Comparison of ENCODE assay signal across 11 cellular contexts in the genomic region with DNA sequence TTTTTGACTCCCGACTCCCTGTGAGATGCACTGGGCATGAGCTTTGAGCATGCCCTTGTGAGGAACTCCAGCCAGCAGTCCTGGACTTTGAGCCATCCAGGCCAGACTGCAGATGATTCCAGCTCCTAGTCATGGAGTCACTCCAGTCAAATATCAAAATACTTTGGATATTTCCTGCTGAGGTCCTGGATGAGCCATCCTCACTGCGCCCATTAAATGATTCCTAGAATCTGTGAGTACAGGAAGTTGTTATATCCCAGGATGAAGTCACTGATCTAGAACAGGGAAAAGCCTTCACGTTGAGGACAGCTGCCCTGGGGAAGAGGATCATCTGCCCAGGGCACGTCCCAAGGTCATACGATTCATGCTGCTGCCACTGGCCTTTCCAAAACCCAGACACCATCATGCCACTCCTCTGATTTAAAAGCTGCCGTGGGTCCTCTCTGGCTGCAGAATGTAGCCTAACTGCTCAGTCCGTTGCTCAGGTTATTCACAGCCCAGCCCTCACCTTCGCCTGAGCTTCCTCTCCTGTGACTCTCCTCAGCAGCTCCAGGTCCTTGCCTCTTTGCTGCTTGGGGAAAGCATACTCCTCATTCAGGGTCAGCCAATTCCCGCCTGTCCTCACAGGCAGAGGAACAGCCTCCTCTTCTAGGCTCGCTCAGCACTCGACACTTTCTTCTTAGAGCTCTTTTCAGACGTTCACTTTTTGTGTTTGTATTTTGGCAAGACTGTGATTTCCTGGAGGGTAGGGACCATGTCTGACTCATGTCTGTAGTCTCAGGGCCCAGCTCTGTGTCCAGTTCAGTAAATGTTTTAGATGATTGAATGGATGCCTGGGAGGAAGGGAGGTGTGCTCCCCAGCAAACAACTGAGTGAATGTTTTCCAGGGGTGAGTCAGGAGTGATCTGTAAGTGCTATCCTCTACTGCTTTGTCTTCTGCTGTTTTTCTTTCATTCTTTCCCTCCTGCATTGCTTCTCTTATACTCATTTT.
A peak's percentile ranks its signal among the peaks of the same experiment; 100 is the strongest.
DNase-seq lines count a peak whose midpoint lies in the region; TF ChIP-seq lines count a peak whose summit lies in the region.
"Had no signal": no experiment of that assay in that cellular context is flagged by ENCODE, and none has a peak within 500 bp of the region (broad histone marks: within the 10 kb centered on the region; RNA-seq: fewer than 3 reads in every experiment).

No MANE protein-coding gene starts in this region.

- H3K27ac ChIP-seq in uterus: peak overlapping the region; percentile 10 to 21

- no peaks in the 10 kb centered on the region for H3K36me3 ChIP-seq in uterus

- H3K9me3 ChIP-seq in uterus: no peaks in the 10 kb centered on the region

- TF ChIP-seq CTCF in astrocyte of the spinal cord (IDR thresholded peaks at IDR 0.05; ENCODE audit: low read depth, low read length): no peak
- TF ChIP-seq CTCF in uterus (IDR thresholded peaks at IDR 0.05): no peak

- in situ Hi-C loops in astrocyte of the spinal cord (cut with HindIII; ENCODE audit: low sequenced_read_pairs): no loop called here

- DNase-seq in DMS53 (lab: John Stamatoyannopoulos, UW) (peak; percentile 37), DMS53 treated with DMSO at 0.1 percent for 48 hours (lab: John Stamatoyannopoulos, UW; ENCODE audit: unreplicated experiment) (no peak), astrocyte of the spinal cord (ENCODE audit: low read depth, low spot score) (peak; percentile 65), kidney tubule cell (ENCODE audit: low spot score) (peak; percentile 97), uterus (no peak), GDM1 (lab: John Stamatoyannopoulos, UW) (no peak), pons (ENCODE audit: low spot score) (no peak)
- DNase-seq in T-helper 2 cell treated with Interferon-gamma antibody and Interleukin-4, amounts not matched to agents 5 μg/mL and 100 μg/mL, for 36 hours (ENCODE audit: low spot score): no peak
- DNase-seq: activated naive CD8-positive, alpha-beta T cell treated with anti-CD3 and anti-CD28 coated beads, Interleukin-2, amount 50 U/mL, for 24 hours; DMS79 treated with DMSO at 0.1 percent for 48 hours; NCI-H187 had no signal

- intact Hi-C loops in uterus (cut with DNase I; ENCODE audit: low total_unique reads): no loop called here

- H3K27me3 ChIP-seq in uterus: no peaks in the 10 kb centered on the region

- peaks cover 14% of the 10 kb centered on the region for H3K27me3 Mint-ChIP-seq in T-helper 2 cell treated with Interferon-gamma antibody and Interleukin-4, amounts not matched to agents 5 μg/mL and 100 μg/mL, for 36 hours (ENCODE audit: low read depth)

- H3K4me3 Mint-ChIP-seq in T-helper 2 cell treated with Interferon-gamma antibody and Interleukin-4, amounts not matched to agents 5 μg/mL and 100 μg/mL, for 36 hours: no peak overlapping the region
- H3K4me3 Mint-ChIP-seq: activated naive CD8-positive, alpha-beta T cell treated with anti-CD3 and anti-CD28 coated beads, Interleukin-2, amount 50 U/mL, for 24 hours had no signal

- H3K4me3 ChIP-seq in astrocyte of the spinal cord (ENCODE audit: low read depth, low read length) (no peak overlapping the region), uterus (no peak overlapping the region)

- no peaks in the 10 kb centered on the region for H3K4me1 Mint-ChIP-seq in T-helper 2 cell treated with Interferon-gamma antibody and Interleukin-4, amounts not matched to agents 5 μg/mL and 100 μg/mL, for 36 hours (ENCODE audit: low read depth)
- H3K4me1 Mint-ChIP-seq: activated naive CD8-positive, alpha-beta T cell treated with anti-CD3 and anti-CD28 coated beads, Interleukin-2, amount 50 U/mL, for 24 hours had no signal

- no peaks in the 10 kb centered on the region for H3K9me3 Mint-ChIP-seq in T-helper 2 cell treated with Interferon-gamma antibody and Interleukin-4, amounts not matched to agents 5 μg/mL and 100 μg/mL, for 36 hours
- H3K9me3 Mint-ChIP-seq: activated naive CD8-positive, alpha-beta T cell treated with anti-CD3 and anti-CD28 coated beads, Interleukin-2, amount 50 U/mL, for 24 hours had no signal

- no peaks in the 10 kb centered on the region for H3K36me3 Mint-ChIP-seq in T-helper 2 cell treated with Interferon-gamma antibody and Interleukin-4, amounts not matched to agents 5 μg/mL and 100 μg/mL, for 36 hours (ENCODE audit: low read depth)

- no peaks in the 10 kb centered on the region for H3K4me1 ChIP-seq in uterus

- H3K27ac Mint-ChIP-seq in T-helper 2 cell treated with Interferon-gamma antibody and Interleukin-4, amounts not matched to agents 5 μg/mL and 100 μg/mL, for 36 hours: no peak overlapping the region
- H3K27ac Mint-ChIP-seq: activated naive CD8-positive, alpha-beta T cell treated with anti-CD3 and anti-CD28 coated beads, Interleukin-2, amount 50 U/mL, for 24 hours had no signal

- TF ChIP-seq POLR2A in uterus (IDR thresholded peaks at IDR 0.05): no peak

Comparison
In these comparisons a context has a peak if more than half of its experiments do, and no peak if none do; other contexts are left out.
1. DNase-seq: peak in DMS53 (single experiment), astrocyte of the spinal cord (single experiment) and kidney tubule cell (single experiment); none in DMS53 treated with DMSO at 0.1 percent for 48 hours (single experiment), uterus (0 of 2), GDM1 (single experiment), pons (single experiment) and T-helper 2 cell treated with Interferon-gamma antibody and Interleukin-4, amounts not matched to agents 5 μg/mL and 100 μg/mL, for 36 hours (single experiment).